ENCODE assay signal across 14 cellular contexts in genomic region chr1:204295666-204296065, GRCh38.
DNase-seq lines count a peak whose midpoint lies in the region; ATAC-seq and TF ChIP-seq lines count a peak whose summit lies in the region.
"Had no signal": no experiment of that assay in that cellular context is flagged by ENCODE, and none has a peak within 500 bp of the region (broad histone marks: within the 10 kb centered on the region; RNA-seq: fewer than 3 reads in every experiment).

No MANE protein-coding gene starts in this region.

- no peak overlapping the region for H2BK5ac ChIP-seq in trophoblast cell (ENCODE audit: low read depth, low read length, poor library complexity)

- no peak overlapping the region for H2AFZ ChIP-seq in trophoblast cell (ENCODE audit: insufficient read depth, low read length, poor library complexity)

- H2AK5ac ChIP-seq in trophoblast cell (ENCODE audit: low read length) = no peak overlapping the region

- peak overlapping the region; percentile 3 for H2BK120ac ChIP-seq in trophoblast cell (ENCODE audit: insufficient read depth, low read length, poor library complexity)

- H3K36me3 ChIP-seq in Peyer's patch (no peaks in the 10 kb centered on the region), heart right ventricle (no peaks in the 10 kb centered on the region), trophoblast cell (ENCODE audit: control insufficient read depth in 1 of 2, insufficient read depth in 2 of 2, low read length in 2 of 2) (no peaks in the 10 kb centered on the region)

- WGBS in heart right ventricle, 2 donors = 40 to 55% methylated on average over 10 of the region's 10 CpGs
- WGBS in trophoblast cell (ENCODE audit: extremely low coverage, insufficient coverage, insufficient read length) = no CpG with 5 or more reads among the region's 10 CpGs

- no peak overlapping the region for H3K23ac ChIP-seq in trophoblast cell (ENCODE audit: low read length)

- no peak overlapping the region for H3K18ac ChIP-seq in trophoblast cell (ENCODE audit: low read length)

- no peak overlapping the region for H4K12ac ChIP-seq in trophoblast cell (ENCODE audit: low read depth, low read length)

- H4K8ac ChIP-seq in trophoblast cell (ENCODE audit: low read depth, low read length) = no peak overlapping the region

- H3K27me3 ChIP-seq in Peyer's patch (no peaks in the 10 kb centered on the region), heart right ventricle (no peaks in the 10 kb centered on the region), trophoblast cell (ENCODE audit: insufficient read depth, low read length) (no peaks in the 10 kb centered on the region)
- H3K27me3 ChIP-seq: body of pancreas had no signal

- H3K4me1 ChIP-seq in Peyer's patch (peaks cover 0 to 40% (median 4%) of the 10 kb centered on the region in 4 donors), heart right ventricle (peaks cover 19 to 68% (median 43%) of the 10 kb centered on the region in 9 donors), trophoblast cell (ENCODE audit: control insufficient read depth in 1 of 2, insufficient read depth in 2 of 2, low read length in 2 of 2) (peaks cover 23 to 28% of the 10 kb centered on the region in 2 experiments)

- no peak for TF ChIP-seq CTCF in Peyer's patch (IDR thresholded peaks at IDR 0.05)
- TF ChIP-seq CTCF in heart right ventricle (IDR thresholded peaks at IDR 0.05) = no peak

- peak; percentile 47 for DNase-seq in ELR (ENCODE audit: low read depth)
- peak in 1 of 3 donors; percentile 67 for DNase-seq in Peyer's patch
- peak in 1 of 2 donors; percentile 42 for DNase-seq in heart right ventricle
- DNase-seq in trophoblast cell = no peak
- no peak for DNase-seq in DMS153 treated with DMSO at 0.1 percent for 48 hours (lab: John Stamatoyannopoulos, UW; ENCODE audit: unreplicated experiment)
- no peak for DNase-seq in hippocampal formation (lab: John Stamatoyannopoulos, UW)
- DNase-seq in HT-29 (ENCODE audit: low spot score) = no peak
- DNase-seq: body of pancreas, DND-41, foreskin melanocyte, MM.1S, NCI-H510A had no signal

- intact Hi-C loops in heart right ventricle (cut with DNase I) = loop anchor here in 1 of 10 donors (5.0 kb wide), 1 partner anchor 52 kb away; no protein-coding TSS in a partner anchor

- H3K14ac ChIP-seq in trophoblast cell (ENCODE audit: low read length) = no peak overlapping the region

- peaks cover 4% of the 10 kb centered on the region for H3K79me1 ChIP-seq in trophoblast cell (ENCODE audit: low read length)

- H4K91ac ChIP-seq in trophoblast cell (ENCODE audit: low read depth, low read length) = peak overlapping the region; percentile 21

- H3K79me2 ChIP-seq in trophoblast cell (ENCODE audit: control insufficient read depth, insufficient read depth, low read length, poor library complexity) = no peaks in the 10 kb centered on the region

- H3K4me3 ChIP-seq in Peyer's patch = no peak overlapping the region
- H3K4me3 ChIP-seq in heart right ventricle = no peak overlapping the region
- H3K4me3 ChIP-seq in trophoblast cell (ENCODE audit: low read depth, low read length) = no peak overlapping the region
- H3K4me3 ChIP-seq: body of pancreas had no signal

- ATAC-seq in heart right ventricle = peak in 2 of 8 donors; percentile 22 to 36
- no peak for ATAC-seq in GM18505 (IDR thresholded peaks at IDR 0.05; ENCODE audit: unreplicated experiment)
- ATAC-seq: body of pancreas; stimulated activated effector memory CD8-positive, alpha-beta T cell treated with anti-CD3 and anti-CD28 coated beads, Interleukin-12 subunit alpha, Interleukin-12 subunit beta, amount 100 ng/mL, for 72 hours had no signal

- TF ChIP-seq POLR2A in Peyer's patch (IDR thresholded peaks at IDR 0.05) = no peak
- TF ChIP-seq POLR2A in GM18505 (IDR thresholded peaks at IDR 0.05; ENCODE audit: borderline replicate concordance, extremely low read depth, insufficient read depth, insufficient read length) = no peak

- H3K27ac ChIP-seq in Peyer's patch (peak overlapping the region; percentile 4 to 73 (median 42)), heart right ventricle (peak overlapping the region in 9 of 10 donors; percentile 35 to 85 (median 46)), trophoblast cell (ENCODE audit: low read depth, low read length) (no peak overlapping the region)

- H3K4ac ChIP-seq in trophoblast cell (ENCODE audit: low read depth, low read length) = no peak overlapping the region

- H3K4me2 ChIP-seq in trophoblast cell (ENCODE audit: low read length) = no peak overlapping the region

- no peak overlapping the region for H3K9ac ChIP-seq in trophoblast cell (ENCODE audit: low read length)

- no peak overlapping the region for H2BK12ac ChIP-seq in trophoblast cell (ENCODE audit: low read length)

- H3K9me3 ChIP-seq in Peyer's patch = no peaks in the 10 kb centered on the region
- H3K9me3 ChIP-seq in heart right ventricle = no peaks in the 10 kb centered on the region
- H3K9me3 ChIP-seq in trophoblast cell (ENCODE audit: insufficient read depth, low read depth, low read length) = no peaks in the 10 kb centered on the region
- H3K9me3 ChIP-seq: body of pancreas had no signal
